11 cellular contexts compared by ENCODE assay signal in the genomic region with DNA sequence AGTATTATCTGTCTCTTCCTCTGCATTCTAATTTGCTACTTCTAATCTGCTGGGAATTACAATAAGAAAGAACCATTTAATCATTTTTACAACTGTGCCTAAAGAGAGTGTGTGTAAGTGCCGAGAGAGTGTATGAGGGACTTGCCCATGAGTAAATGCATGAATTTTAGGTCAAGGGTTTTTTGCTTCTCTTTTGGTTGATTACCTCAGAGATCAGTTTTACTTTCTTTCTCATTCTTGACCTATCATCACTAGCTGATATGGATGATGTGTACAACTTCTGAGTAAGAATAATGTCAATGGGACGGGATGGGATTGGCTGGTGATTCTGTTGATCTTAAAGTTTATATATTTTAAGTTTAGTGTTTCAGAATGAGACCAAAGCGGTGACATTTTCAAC. TPM values are rescaled to one million over a fixed set of nuclear protein-coding genes. Genes with fewer than 3 reads are reported as not detected.
DNase-seq lines count a peak whose midpoint lies in the region; ATAC-seq and TF ChIP-seq lines count a peak whose summit lies in the region.
"Had no signal": no experiment of that assay in that cellular context is flagged by ENCODE, and none has a peak within 500 bp of the region (broad histone marks: within the 10 kb centered on the region; RNA-seq: fewer than 3 reads in every experiment).

No MANE protein-coding gene starts in this region.

- peaks cover 5% of the 10 kb centered on the region for H3K9me3 Mint-ChIP-seq in activated naive CD4-positive, alpha-beta T cell treated with anti-CD3 and anti-CD28 coated beads, Interleukin-2, amount 50 U/mL, for 24 hours
- H3K9me3 Mint-ChIP-seq in activated B cell treated with CpG ODN at 0.5 μM for 24 hours, result no peaks in the 10 kb centered on the region

- H3K4me1 Mint-ChIP-seq in activated naive CD4-positive, alpha-beta T cell treated with anti-CD3 and anti-CD28 coated beads, Interleukin-2, amount 50 U/mL, for 24 hours, result peaks cover 95% of the 10 kb centered on the region
- peaks cover 93% of the 10 kb centered on the region for H3K4me1 Mint-ChIP-seq in activated B cell treated with CpG ODN at 0.5 μM for 24 hours

- TF ChIP-seq CTCF in activated B cell treated with CpG ODN at 0.5 μM for 24 hours (IDR thresholded peaks at IDR 0.05) (no peak), dorsolateral prefrontal cortex (IDR thresholded peaks at IDR 0.05 in 54 of 56, conservative IDR thresholded peaks at IDR 0.05 in 2 of 56; ENCODE audit: low read depth in 1 of 56, partially characterized antibody in 56 of 56) (no peak), BE2C (IDR thresholded peaks at IDR 0.05; ENCODE audit: low read depth, low read length) (no peak)

- no peaks in the 10 kb centered on the region for H3K27me3 Mint-ChIP-seq in activated naive CD4-positive, alpha-beta T cell treated with anti-CD3 and anti-CD28 coated beads, Interleukin-2, amount 50 U/mL, for 24 hours
- H3K27me3 Mint-ChIP-seq in activated B cell treated with CpG ODN at 0.5 μM for 24 hours, result no peaks in the 10 kb centered on the region

- H3K36me3 ChIP-seq in BE2C, result no peaks in the 10 kb centered on the region

- H3K4me3 ChIP-seq in dorsolateral prefrontal cortex (no peak overlapping the region), BE2C (ENCODE audit: low read depth, low read length) (no peak overlapping the region)
- H3K4me3 ChIP-seq: BLaER1, lung had no signal

- no peaks in the 10 kb centered on the region for H3K4me1 ChIP-seq in BE2C

- peaks cover 34% of the 10 kb centered on the region for H3K36me3 Mint-ChIP-seq in activated naive CD4-positive, alpha-beta T cell treated with anti-CD3 and anti-CD28 coated beads, Interleukin-2, amount 50 U/mL, for 24 hours
- H3K36me3 Mint-ChIP-seq in activated B cell treated with CpG ODN at 0.5 μM for 24 hours (ENCODE audit: low read depth), result peaks cover 84% of the 10 kb centered on the region

- H3K9me3 ChIP-seq in BE2C, result no peaks in the 10 kb centered on the region
- H3K9me3 ChIP-seq: BLaER1 had no signal

- CTCF ChIA-PET in activated B cell treated with CpG ODN at 0.5 μM for 24 hours (lab: Charles Lee), result interaction anchor here (0.7 to 3.2 kb wide), 12 partner anchors 10 to 207 kb away, joined by 3 to 19 read pairs (median 4); no protein-coding TSS in a partner anchor

- intact Hi-C loops in activated B cell treated with CpG ODN at 0.5 μM for 24 hours (cut with micrococcal nuclease) (loop anchor here (1.0 to 5.0 kb wide), 5 partner anchors 17 to 204 kb away; no protein-coding TSS in a partner anchor), dorsolateral prefrontal cortex (cut with DNase I) (no loop called here)

- H3K27ac ChIP-seq in dorsolateral prefrontal cortex, result no peak overlapping the region

- peak; percentile 89 for ATAC-seq in HG02938 (IDR thresholded peaks at IDR 0.05; ENCODE audit: unreplicated experiment)
- ATAC-seq in activated B cell treated with CpG ODN at 0.5 μM for 24 hours (ENCODE audit: low read depth), result peak; percentile 73

- peak overlapping the region; percentile 98 for H3K27ac Mint-ChIP-seq in activated naive CD4-positive, alpha-beta T cell treated with anti-CD3 and anti-CD28 coated beads, Interleukin-2, amount 50 U/mL, for 24 hours
- peak overlapping the region; percentile 88 for H3K27ac Mint-ChIP-seq in activated B cell treated with CpG ODN at 0.5 μM for 24 hours

- POLR2A ChIA-PET in activated B cell treated with CpG ODN at 0.5 μM for 24 hours (lab: Charles Lee), result interaction anchor here (0.7 to 10.1 kb wide), 21 partner anchors 10 to 204 kb away, joined by 3 to 182 read pairs (median 7); a partner anchor contains a TSS

- no peak for DNase-seq in activated naive CD4-positive, alpha-beta T cell (lab: John Stamatoyannopoulos, UW)
- DNase-seq in activated B cell treated with CpG ODN at 0.5 μM for 24 hours (no peak), NCI-H187 (lab: John Stamatoyannopoulos, UW) (no peak), dorsolateral prefrontal cortex (no peak), BE2C (no peak)
- no peak for DNase-seq in activated CD8-positive, alpha-beta memory T cell treated with anti-CD3 and anti-CD28 coated beads, Interleukin-2, amount 50 U/mL, for 48 hours

- peak overlapping the region; percentile 78 for H3K4me3 Mint-ChIP-seq in activated naive CD4-positive, alpha-beta T cell treated with anti-CD3 and anti-CD28 coated beads, Interleukin-2, amount 50 U/mL, for 24 hours
- peak overlapping the region; percentile 42 for H3K4me3 Mint-ChIP-seq in activated B cell treated with CpG ODN at 0.5 μM for 24 hours

- H3K27me3 ChIP-seq in dorsolateral prefrontal cortex (peaks cover 0 to 9% (median 0%) of the 10 kb centered on the region in 45 donors), BE2C (peaks cover 18% of the 10 kb centered on the region)
- H3K27me3 ChIP-seq: BLaER1 had no signal

RNA-seq across cellular contexts. Expression of a gene that starts 47.8 kb away (rescaled TPM):
- 301 and 325 TPM in 2 replicates for total RNA-seq in activated B cell treated with CpG ODN at 0.5 μM for 24 hours
- 10 to 100 TPM in 18 of 120 experiments, 1 to 10 TPM in 102; 1.7 to 15.4 (median 6.4) TPM for total RNA-seq in dorsolateral prefrontal cortex
- polyA plus RNA-seq in BE2C (2012; ENCODE audit: insufficient read depth, insufficient read length, low read depth), result not detected
- total RNA-seq: SK-MEL-5 had no signal

Comparison
In these comparisons a context has a peak if more than half of its experiments do, and no peak if none do; other contexts are left out.
1. RNA of a gene that starts 47.8 kb away (total RNA-seq): 301 to 325 TPM in activated B cell treated with CpG ODN at 0.5 μM for 24 hours; 1.7 to 15.4 TPM in dorsolateral prefrontal cortex; every median in the first group is over 10 times any median in the second.